8 cellular contexts compared by ENCODE assay signal in genomic region chr4:57110635-57111546, GRCh38. TPM values are rescaled to one million over a fixed set of nuclear protein-coding genes. Genes with fewer than 3 reads are reported as not detected.
DNase-seq lines count a peak whose midpoint lies in the region; ATAC-seq and TF ChIP-seq lines count a peak whose summit lies in the region.

No MANE protein-coding gene starts in this region.

- no peaks in the 10 kb centered on the region for H3K4me1 ChIP-seq in PC-9 (replicated peaks; ENCODE audit: insufficient read depth)
- peaks cover 32% of the 10 kb centered on the region for H3K4me1 ChIP-seq in mammary epithelial cell (ENCODE audit: insufficient read depth, low read length)
- peaks cover 7% of the 10 kb centered on the region for H3K4me1 ChIP-seq in iPS-18a (ENCODE audit: control insufficient read depth, low read depth, low read length)

- BruUV-seq in PC-9 (replicated peaks; lab: Mats Ljungman, UMichigan), result TSS peak; percentile 98
- BruUV-seq in mammary epithelial cell (replicated peaks; lab: Mats Ljungman, UMichigan), result no TSS peak

- H2AFZ ChIP-seq in PC-9, result no peak overlapping the region
- H2AFZ ChIP-seq in mammary epithelial cell (ENCODE audit: low read depth, low read length), result peak overlapping the region; percentile 92

- no peak for TF ChIP-seq CTCF in PC-9 (conservative IDR thresholded peaks at IDR 0.05)
- TF ChIP-seq CTCF in mammary epithelial cell (conservative IDR thresholded peaks at IDR 0.05 in 1 of 2, IDR thresholded peaks at IDR 0.05 in 1 of 2; ENCODE audit: extremely low read depth in 1 of 2, insufficient read depth in 1 of 2, low read depth in 1 of 2, low read length in 2 of 2), result no peak

- peak; percentile 69 for ATAC-seq in sciatic nerve
- no peak for ATAC-seq in HG03521 (IDR thresholded peaks at IDR 0.05; ENCODE audit: unreplicated experiment)

- no peaks in the 10 kb centered on the region for H3K27me3 ChIP-seq in PC-9 (ENCODE audit: insufficient read depth, low read depth)
- H3K27me3 ChIP-seq in mammary epithelial cell (ENCODE audit: insufficient read depth, low read length), result no peaks in the 10 kb centered on the region
- H3K27me3 ChIP-seq in iPS-18a (ENCODE audit: control insufficient read depth, insufficient read depth, low read length), result peaks cover 57% of the 10 kb centered on the region

- no peaks in the 10 kb centered on the region for H4K20me1 ChIP-seq in PC-9 (ENCODE audit: insufficient read depth)
- no peaks in the 10 kb centered on the region for H4K20me1 ChIP-seq in mammary epithelial cell (ENCODE audit: insufficient read depth, low read length)

- CTCF ChIA-PET in PC-9 (lab: Charles Lee), result no interaction called here
- CTCF ChIA-PET in mammary epithelial cell (lab: Charles Lee; ENCODE audit: low non-redundant PET), result no interaction called here

- H3K9me2 ChIP-seq in PC-9 (ENCODE audit: insufficient read depth), result no peaks in the 10 kb centered on the region

- H3K9ac ChIP-seq in mammary epithelial cell (ENCODE audit: insufficient read depth, low read length), result peak overlapping the region; percentile 3
- no peak overlapping the region for H3K9ac ChIP-seq in iPS-18a (ENCODE audit: low read length)

- H3K79me2 ChIP-seq in PC-9 (ENCODE audit: low read depth) (no peaks in the 10 kb centered on the region), mammary epithelial cell (ENCODE audit: insufficient read depth, low read length) (peaks cover 34% of the 10 kb centered on the region)

- no peaks in the 10 kb centered on the region for H3K36me3 ChIP-seq in PC-9 (ENCODE audit: low read depth)
- no peaks in the 10 kb centered on the region for H3K36me3 ChIP-seq in mammary epithelial cell (ENCODE audit: insufficient read depth, low read length)
- H3K36me3 ChIP-seq in iPS-18a (ENCODE audit: control insufficient read depth, low read depth, low read length), result no peaks in the 10 kb centered on the region

- H3K27ac ChIP-seq in PC-9 (no peak overlapping the region), mammary epithelial cell (ENCODE audit: insufficient read depth, low read depth, low read length) (peak overlapping the region; percentile 22), iPS-18a (ENCODE audit: low read length) (no peak overlapping the region)

- dilution Hi-C loops in mammary epithelial cell (cut with HindIII; ENCODE audit: low sequenced_read_pairs), result no loop called here

- peak; percentile 58 for DNase-seq in GM03348 (ENCODE audit: low spot score)
- DNase-seq in HCEC 1CT, result peak; percentile 36
- peak in 1 of 2 experiments; percentile 14 for DNase-seq in PC-9
- peak; percentile 64 for DNase-seq in mammary epithelial cell
- no peak for DNase-seq in sciatic nerve (ENCODE audit: low spot score)
- DNase-seq in effector CD8-positive, alpha-beta T cell (lab: John Stamatoyannopoulos, UW), result no peak

- POLR2A ChIA-PET in PC-9 (lab: Charles Lee; ENCODE audit: unreplicated experiment), result interaction anchor here (0.6 to 0.7 kb wide), 3 partner anchors 22 to 62 kb away, joined by 3 to 4 read pairs (median 3); no protein-coding TSS in a partner anchor

- 50% methylated on average over 12 of the region's 25 CpGs for WGBS in mammary epithelial cell (ENCODE audit: low coverage, missing lambda C conversion rate)

- H3F3A ChIP-seq in PC-9 (ENCODE audit: insufficient read depth, low read depth), result no peaks in the 10 kb centered on the region

- intact Hi-C loops in PC-9 (cut with micrococcal nuclease; ENCODE audit: unreplicated experiment), result loop anchor here (1.0 to 10.0 kb wide), 3 partner anchors 9 to 76 kb away; no protein-coding TSS in a partner anchor
- intact Hi-C loops in mammary epithelial cell (cut with micrococcal nuclease), result loop anchor here (1.0 to 2.0 kb wide), 2 partner anchors 32 to 72 kb away; no protein-coding TSS in a partner anchor
- intact Hi-C loops in sciatic nerve (cut with DNase I), result no loop called here

- H3K4me2 ChIP-seq in PC-9, result no peak overlapping the region
- H3K4me2 ChIP-seq in mammary epithelial cell (ENCODE audit: insufficient read depth, low read depth, low read length), result peak overlapping the region; percentile 91

- H3K9me3 ChIP-seq in PC-9 (ENCODE audit: insufficient read depth, low read depth) (no peaks in the 10 kb centered on the region), mammary epithelial cell (replicated peaks; ENCODE audit: insufficient read depth, low read length) (peaks cover 7% of the 10 kb centered on the region), iPS-18a (ENCODE audit: control insufficient read depth, low read depth, low read length) (no peaks in the 10 kb centered on the region)

- H3K4me3 ChIP-seq in PC-9, result no peak overlapping the region
- peak overlapping the region in 2 of 3 experiments; percentile 74 to 83 for H3K4me3 ChIP-seq in mammary epithelial cell (replicated peaks in 1 of 3; ENCODE audit: insufficient read depth in 1 of 3, low read depth in 2 of 3, low read length in 3 of 3)
- H3K4me3 ChIP-seq in iPS-18a (ENCODE audit: low read length), result peak overlapping the region; percentile 51

- in situ Hi-C loops in mammary epithelial cell (cut with MboI; ENCODE audit: low sequenced_read_pairs in 2 of 2), result no loop called here

RNA-seq across cellular contexts. Expression of gene IGFBP7, which starts 0.7 kb away (rescaled TPM):
- 127 and 151 TPM in 2 replicates for total RNA-seq in PC-9 (2021)
- 100 to 1,000 TPM in 1 of 2 donors, 10 to 100 TPM in 1; 73.4 to 300 TPM for total RNA-seq in mammary epithelial cell
- polyA plus RNA-seq in mammary epithelial cell, result 159 TPM
- polyA minus RNA-seq in mammary epithelial cell, result 42.0 TPM
- 482 TPM for total RNA-seq in sciatic nerve

Comparison
In these comparisons a context has a peak if more than half of its experiments do, and no peak if none do; other contexts are left out.
1. DNase-seq: peak in GM03348 (single experiment), HCEC 1CT (single experiment) and mammary epithelial cell (single experiment); none in sciatic nerve (single experiment) and effector CD8-positive, alpha-beta T cell (single experiment).